In genomic region chr9:14258840-14259239, GRCh38 we compare ENCODE assay signal across 19 cellular contexts. TPM values are rescaled to one million over a fixed set of nuclear protein-coding genes. Genes with fewer than 3 reads are reported as not detected.
DNase-seq lines count a peak whose midpoint lies in the region; ATAC-seq, FAIRE-seq and TF ChIP-seq lines count a peak whose summit lies in the region.
"Had no signal": no experiment of that assay in that cellular context is flagged by ENCODE, and none has a peak within 500 bp of the region (broad histone marks: within the 10 kb centered on the region; RNA-seq: fewer than 3 reads in every experiment).

No MANE protein-coding gene starts in this region.

- POLR2A ChIA-PET in PC-9 (lab: Charles Lee; ENCODE audit: unreplicated experiment): interaction anchor here (0.6 to 0.7 kb wide), 2 partner anchors 74 to 209 kb away, joined by 4 to 9 read pairs; no protein-coding TSS in a partner anchor

- no peak overlapping the region for H2AFZ ChIP-seq in PC-9

- TF ChIP-seq CTCF in PC-9 (conservative IDR thresholded peaks at IDR 0.05) (no peak), bronchial epithelial cell (IDR thresholded peaks at IDR 0.05; ENCODE audit: insufficient read depth, low read length, severe bottlenecking) (no peak), tibial artery (IDR thresholded peaks at IDR 0.05) (no peak)

- H3K27ac ChIP-seq in PC-9: 0 out of 2 replicates have a peak overlapping the region, but pooled peaks have one; percentile 9
- H3K27ac ChIP-seq in tibial artery: peak overlapping the region; percentile 14 to 66
- H3K27ac ChIP-seq: BLaER1 treated with 17β-estradiol and CSF1 and Interleukin-3, amounts not matched to agents 10 nM and 100 nM had no signal

- CTCF ChIA-PET in PC-9 (lab: Charles Lee): interaction anchor here (1.2 kb wide), 1 partner anchor 95 kb away, joined by 18 read pairs; no protein-coding TSS in a partner anchor

- H3K27me3 ChIP-seq in PC-9 (ENCODE audit: insufficient read depth, low read depth) (no peaks in the 10 kb centered on the region), bronchial epithelial cell (ENCODE audit: control insufficient read depth, insufficient read depth, low read length) (no peaks in the 10 kb centered on the region), tibial artery (no peaks in the 10 kb centered on the region)
- H3K27me3 ChIP-seq: BLaER1 treated with 17β-estradiol and CSF1 and Interleukin-3, amounts not matched to agents 10 nM and 100 nM had no signal

- intact Hi-C loops in PC-9 (cut with micrococcal nuclease; ENCODE audit: unreplicated experiment) (no loop called here), tibial artery (cut with DNase I; ENCODE audit: low total_unique reads) (no loop called here)

- no peaks in the 10 kb centered on the region; the same call in 1 of the 2 replicates for H3F3A ChIP-seq in PC-9 (ENCODE audit: insufficient read depth, low read depth)

- peaks cover 23% of the 10 kb centered on the region for H3K79me2 ChIP-seq in PC-9 (ENCODE audit: low read depth)

- H3K4me3 ChIP-seq in PC-9 (no peak overlapping the region), bronchial epithelial cell (ENCODE audit: low read depth, low read length) (no peak overlapping the region), tibial artery (no peak overlapping the region)
- H3K4me3 ChIP-seq: BLaER1 treated with 17β-estradiol and CSF1 and Interleukin-3, amounts not matched to agents 10 nM and 100 nM had no signal

- FAIRE-seq in bronchial epithelial cell (lab: Jason Lieb, UNC): no peak
- FAIRE-seq: GM18507 had no signal

- H4K20me1 ChIP-seq in PC-9 (ENCODE audit: insufficient read depth): no peaks in the 10 kb centered on the region
- H4K20me1 ChIP-seq: BLaER1 treated with 17β-estradiol and CSF1 and Interleukin-3, amounts not matched to agents 10 nM and 100 nM had no signal

- no peak overlapping the region for H3K4me2 ChIP-seq in PC-9
- H3K4me2 ChIP-seq: BLaER1 treated with 17β-estradiol and CSF1 and Interleukin-3, amounts not matched to agents 10 nM and 100 nM had no signal

- H3K4me1 ChIP-seq in PC-9 (replicated peaks; ENCODE audit: insufficient read depth) (peaks cover 24% of the 10 kb centered on the region), tibial artery (peaks cover 0 to 62% (median 29%) of the 10 kb centered on the region in 4 donors)

- no peak for ATAC-seq in HG02623 (IDR thresholded peaks at IDR 0.05; ENCODE audit: unreplicated experiment)

- DNase-seq in PC-9: peak in 1 of 2 experiments; percentile 61
- peak; percentile 77 for DNase-seq in bronchial epithelial cell (ENCODE audit: low read depth)
- peak; percentile 89 for DNase-seq in iris pigment epithelial cell (ENCODE audit: low read depth)
- DNase-seq in tibial artery: no peak
- DNase-seq in activated CD4-positive, alpha-beta T cell treated with anti-CD3 and anti-CD28 coated beads for 48 hours: no peak
- no peak for DNase-seq in hypothalamus (lab: John Stamatoyannopoulos, UW)
- DNase-seq: activated naive CD4-positive, alpha-beta T cell treated with anti-CD3 and anti-CD28 coated beads for 36 hours; DMS 273 treated with DMSO at 0.1 percent for 48 hours; glutamatergic neuron; HCEC 1CT; kidney glomerular epithelial cell; NCI-H187 treated with DMSO at 0.1 percent for 48 hours; NCI-H510A; occipital lobe; stimulated activated CD4-positive, alpha-beta T cell treated with anti-CD3 and anti-CD28 coated beads, Interleukin-4, amount 100 ng/mL, for 24 hours; stimulated activated CD8-positive, alpha-beta memory T cell treated with anti-CD3 and anti-CD28 coated beads, Interleukin-4, amount 100 ng/mL, for 48 hours had no signal

- H3K36me3 ChIP-seq in PC-9 (ENCODE audit: low read depth): no peaks in the 10 kb centered on the region
- peaks cover 2% of the 10 kb centered on the region for H3K36me3 ChIP-seq in bronchial epithelial cell (ENCODE audit: control insufficient read depth, insufficient read depth, low read length)
- no peaks in the 10 kb centered on the region for H3K36me3 ChIP-seq in tibial artery
- H3K36me3 ChIP-seq: BLaER1 treated with 17β-estradiol and CSF1 and Interleukin-3, amounts not matched to agents 10 nM and 100 nM had no signal

- no TSS peak for BruUV-seq in PC-9 (replicated peaks; lab: Mats Ljungman, UMichigan)

- H3K9me3 ChIP-seq in PC-9 (ENCODE audit: insufficient read depth, low read depth): no peaks in the 10 kb centered on the region
- H3K9me3 ChIP-seq in tibial artery: no peaks in the 10 kb centered on the region
- H3K9me3 ChIP-seq: BLaER1 treated with 17β-estradiol and CSF1 and Interleukin-3, amounts not matched to agents 10 nM and 100 nM had no signal

- no peaks in the 10 kb centered on the region for H3K9me2 ChIP-seq in PC-9 (ENCODE audit: insufficient read depth)

RNA-seq across cellular contexts. Expression of gene NFIB, which starts 55.1 kb away (rescaled TPM):
- total RNA-seq in PC-9 (2021): 29.0 and 35.1 TPM in 2 replicates
- total RNA-seq in bronchial epithelial cell: 11.6 and 11.9 TPM in 2 replicates
- total RNA-seq: activated naive CD4-positive, alpha-beta T cell treated with anti-CD3 and anti-CD28 coated beads for 36 hours had no signal

Comparison
In these comparisons a context has a peak if more than half of its experiments do, and no peak if none do; other contexts are left out.
1. DNase-seq: peak in bronchial epithelial cell (single experiment) and iris pigment epithelial cell (single experiment); none in tibial artery (0 of 2), activated CD4-positive, alpha-beta T cell treated with anti-CD3 and anti-CD28 coated beads for 48 hours (single experiment) and hypothalamus (0 of 51).